ENCODE assay signal across 9 cellular contexts in genomic region chr15:47717036-47717611, GRCh38. TPM values are rescaled to one million over a fixed set of nuclear protein-coding genes. Genes with fewer than 3 reads are reported as not detected.
DNase-seq lines count a peak whose midpoint lies in the region; ATAC-seq, FAIRE-seq and TF ChIP-seq lines count a peak whose summit lies in the region.
"Had no signal": no experiment of that assay in that cellular context is flagged by ENCODE, and none has a peak within 500 bp of the region (broad histone marks: within the 10 kb centered on the region; RNA-seq: fewer than 3 reads in every experiment).

TSS of gene SEMA6D (plus strand) at chr15:47717505. CDS start at chr15:47759799, 42,294 bp downstream.

- H4K20me1 ChIP-seq in GM23338 (replicated peaks; ENCODE audit: insufficient read depth) (0 out of 2 replicates have a peak, but pooled peaks cover 4% of the 10 kb centered on the region), keratinocyte (ENCODE audit: control insufficient read depth, extremely low read depth, insufficient read depth, low read length) (no peaks in the 10 kb centered on the region)

- no peaks in the 10 kb centered on the region for H3K9me2 ChIP-seq in GM23338 (ENCODE audit: insufficient read depth)

- H3K27me3 Mint-ChIP-seq in GM23338 (ENCODE audit: insufficient read depth, low read depth, poor library complexity), result peaks cover 36% of the 10 kb centered on the region

- no peaks in the 10 kb centered on the region for H3K9me3 Mint-ChIP-seq in GM23338
- H3K9me3 Mint-ChIP-seq in activated naive CD4-positive, alpha-beta T cell treated with anti-CD3 and anti-CD28 coated beads, Interleukin-2, amount 50 U/mL, for 72 hours, result no peaks in the 10 kb centered on the region

- H3K27me3 ChIP-seq in GM23338 (ENCODE audit: insufficient read depth), result peaks cover 56% of the 10 kb centered on the region
- peaks cover 3% of the 10 kb centered on the region for H3K27me3 ChIP-seq in keratinocyte (ENCODE audit: control insufficient read depth, extremely low read depth, insufficient read depth, low read length)
- no peaks in the 10 kb centered on the region for H3K27me3 ChIP-seq in skeletal muscle tissue (ENCODE audit: control insufficient read depth in 3 of 3, insufficient read depth in 3 of 3, low read length in 3 of 3)

- dilution Hi-C loops in keratinocyte (cut with MboI; ENCODE audit: extremely low pct_ligation_motif_present, low sequenced_read_pairs), result no loop called here

- H3K9me1 ChIP-seq in keratinocyte (ENCODE audit: control insufficient read depth, extremely low read depth, insufficient read depth, low read length), result no peaks in the 10 kb centered on the region

- H3F3A ChIP-seq in GM23338 (replicated peaks; ENCODE audit: low read depth), result no peaks in the 10 kb centered on the region

- H3K27ac Mint-ChIP-seq in GM23338, result no peak within 1 kb of the TSS
- no peak within 1 kb of the TSS for H3K27ac Mint-ChIP-seq in activated naive CD4-positive, alpha-beta T cell treated with anti-CD3 and anti-CD28 coated beads, Interleukin-2, amount 50 U/mL, for 72 hours

- H3K4me3 Mint-ChIP-seq in GM23338, result peak within 1 kb of the TSS; percentile 87

- peak; percentile 87 for DNase-seq in GM23338 (ENCODE audit: low spot score)
- peak; percentile 48 to 82 for DNase-seq in NCI-H446 (lab: John Stamatoyannopoulos, UW)
- peak; percentile 77 for DNase-seq in choroid plexus epithelial cell (ENCODE audit: low read depth)
- no peak for DNase-seq in keratinocyte (ENCODE audit: low read depth, low spot score)
- no peak for DNase-seq in stimulated activated CD4-positive, alpha-beta T cell treated with anti-CD3 and anti-CD28 coated beads, Interleukin-4, amount 100 ng/mL, for 4 hours
- DNase-seq in activated T-cell treated with anti-CD3 and anti-CD28 coated beads, Interleukin-2, amount 50 U/mL, for 1 hour, result no peak
- no peak for DNase-seq in activated naive CD4-positive, alpha-beta T cell treated with anti-CD3 and anti-CD28 coated beads, Interleukin-2, amount 50 U/mL, for 72 hours (ENCODE audit: low spot score in 2 of 2)

- peak; percentile 66 for FAIRE-seq in keratinocyte (lab: Jason Lieb, UNC)

- H3K27ac ChIP-seq in GM23338 (ENCODE audit: low read depth) (no peak within 1 kb of the TSS), keratinocyte (ENCODE audit: control insufficient read depth, insufficient read depth, low read length) (no peak within 1 kb of the TSS), skeletal muscle tissue (ENCODE audit: low read depth, low read length) (peak within 1 kb of the TSS; percentile 77)

- H3K4me2 ChIP-seq in GM23338 (peak within 1 kb of the TSS; percentile 94), keratinocyte (ENCODE audit: control insufficient read depth, extremely low read depth, insufficient read depth, low read depth, low read length) (peak within 1 kb of the TSS; percentile 94)

- H3K36me3 Mint-ChIP-seq in GM23338 (ENCODE audit: low read depth), result no peaks in the 10 kb centered on the region
- peaks cover 0 to 17% of the 10 kb centered on the region in 2 donors for H3K36me3 Mint-ChIP-seq in activated naive CD4-positive, alpha-beta T cell treated with anti-CD3 and anti-CD28 coated beads, Interleukin-2, amount 50 U/mL, for 72 hours

- H3K79me2 ChIP-seq in GM23338 (replicated peaks; ENCODE audit: insufficient read depth) (no peaks in the 10 kb centered on the region), keratinocyte (ENCODE audit: control insufficient read depth, insufficient read depth, low read length) (no peaks in the 10 kb centered on the region)

- no peak; a peak in 1 of 4 replicates for TF ChIP-seq CTCF in GM23338 (conservative IDR thresholded peaks at IDR 0.05; ENCODE audit: low read depth in 2 of 2)
- peak; percentile 24 for TF ChIP-seq CTCF in choroid plexus epithelial cell (conservative IDR thresholded peaks at IDR 0.05; ENCODE audit: low read depth, low read length)
- TF ChIP-seq CTCF in keratinocyte (optimal IDR thresholded peaks at IDR 0.05 in 1 of 3, IDR thresholded peaks at IDR 0.05 in 1 of 3, conservative IDR thresholded peaks at IDR 0.05 in 1 of 3; ENCODE audit: extremely low read depth in 1 of 3, insufficient read depth in 2 of 3, low read length in 3 of 3), result peak in 2 of 3 experiments; percentile 5 to 39

- peaks cover 48% of the 10 kb centered on the region for H3K4me1 ChIP-seq in GM23338 (ENCODE audit: insufficient read depth)
- H3K4me1 ChIP-seq in keratinocyte (ENCODE audit: control insufficient read depth, extremely low read depth, insufficient read depth, low read length), result no peaks in the 10 kb centered on the region
- peaks cover 12 to 18% (median 17%) of the 10 kb centered on the region in 3 donors for H3K4me1 ChIP-seq in skeletal muscle tissue (ENCODE audit: control insufficient read depth in 3 of 3, insufficient read depth in 3 of 3, low read length in 3 of 3)

- peak; percentile 76 for ATAC-seq in GM23338
- ATAC-seq in activated naive CD4-positive, alpha-beta T cell treated with anti-CD3 and anti-CD28 coated beads, Interleukin-2, amount 50 U/mL, for 72 hours, result no peak

- H3K9me3 ChIP-seq in keratinocyte (ENCODE audit: control insufficient read depth, low read depth, low read length), result no peaks in the 10 kb centered on the region
- H3K9me3 ChIP-seq in skeletal muscle tissue (ENCODE audit: control insufficient read depth in 3 of 3, low read length in 3 of 3), result no peaks in the 10 kb centered on the region

- peak within 1 kb of the TSS; percentile 57 for H3K9ac ChIP-seq in keratinocyte (ENCODE audit: control insufficient read depth, extremely low read depth, insufficient read depth, low read length)
- peak within 1 kb of the TSS; percentile 84 to 91 (median 90) for H3K9ac ChIP-seq in skeletal muscle tissue (ENCODE audit: low read depth in 1 of 3, low read length in 3 of 3)

- H3K4me1 Mint-ChIP-seq in GM23338, result peaks cover 45% of the 10 kb centered on the region

- H3K4me3 ChIP-seq in GM23338 (peak within 1 kb of the TSS; percentile 80), choroid plexus epithelial cell (ENCODE audit: low read depth, low read length) (peak within 1 kb of the TSS; percentile 66), keratinocyte (ENCODE audit: control insufficient read depth in 2 of 3, extremely low read depth in 1 of 3, insufficient read depth in 2 of 3, low read depth in 1 of 3, low read length in 3 of 3) (peak within 1 kb of the TSS; percentile 47 to 74 (median 66)), skeletal muscle tissue (ENCODE audit: low read length in 3 of 3) (peak within 1 kb of the TSS; percentile 80 to 91 (median 85))

- H2AFZ ChIP-seq in GM23338 (peak within 1 kb of the TSS; percentile 95), keratinocyte (ENCODE audit: control insufficient read depth, low read length) (peak within 1 kb of the TSS; percentile 88)

- H3K36me3 ChIP-seq in GM23338 (ENCODE audit: insufficient read depth) (no peaks in the 10 kb centered on the region), keratinocyte (ENCODE audit: control insufficient read depth in 2 of 2, extremely low read depth in 1 of 2, insufficient read depth in 2 of 2, low read length in 2 of 2) (no peaks in the 10 kb centered on the region), skeletal muscle tissue (ENCODE audit: control insufficient read depth in 3 of 3, insufficient read depth in 3 of 3, low read length in 3 of 3) (no peaks in the 10 kb centered on the region)

TF ChIP-seq in GM23338, 12 proteins besides CTCF, POLR2A, EP300 and RAD21:
- TF ChIP-seq EZH2 (IDR thresholded peaks at IDR 0.05; ENCODE audit: low read depth, unreplicated experiment), result no peak
- no peak for TF ChIP-seq EZH2phosphoT487 (IDR thresholded peaks at IDR 0.05; ENCODE audit: unreplicated experiment)
- TF ChIP-seq JUNB (IDR thresholded peaks at IDR 0.05; ENCODE audit: unreplicated experiment), result no peak

RNA-seq across cellular contexts. Expression of gene SEMA6D, which starts in this region (rescaled TPM):
- 0.97 and 4.0 TPM in 2 replicates for total RNA-seq in GM23338 (2014; rRNA removed; shearing (Covaris generic))
- polyA plus RNA-seq in GM23338 (2016; fragmentation: Nextera tagmentation; extraction: Ambion mirVana) (0.37 and 0.64 TPM in 2 replicates), keratinocyte (0.41 to 0.82 TPM (median 0.67 TPM) in 3 replicates)
- polyA plus RNA-seq in keratinocyte (2011; ENCODE audit: low read depth), result 1.1 TPM
- polyA plus RNA-seq in keratinocyte (2011; cell fraction: cytosol; rRNA removed), result 0.09 and 0.15 TPM in 2 replicates
- 1.2 TPM in 2 replicates for polyA plus RNA-seq in keratinocyte (2011; cell fraction: nucleus; rRNA removed)
- 0.23 and 0.62 TPM in 2 replicates for polyA plus RNA-seq in keratinocyte (2012; ENCODE audit: low replicate concordance)
- polyA minus RNA-seq in keratinocyte, result 0.43 to 3.8 TPM (median 2.7 TPM) in 3 replicates
- not detected for polyA minus RNA-seq in keratinocyte (2011; cell fraction: cytosol; rRNA and poly(A)+ RNA removed)
- 0.42 and 1.3 TPM in 2 replicates for polyA minus RNA-seq in keratinocyte (2011; cell fraction: nucleus; rRNA and poly(A)+ RNA removed)
- 26.6 TPM for total RNA-seq in skeletal muscle tissue
- not detected for total RNA-seq in activated naive CD4-positive, alpha-beta T cell treated with anti-CD3 and anti-CD28 coated beads, Interleukin-2, amount 50 U/mL, for 72 hours
- total RNA-seq: T-helper 2 cell treated with Interferon-gamma antibody and Interleukin-4, amounts not matched to agents 100 ng/mL and 5 ng/mL, for 36 hours had no signal

Comparison
In these comparisons a context has a peak if more than half of its experiments do, and no peak if none do; other contexts are left out.
1. DNase-seq: peak in GM23338 (single experiment), NCI-H446 (2 of 2) and choroid plexus epithelial cell (single experiment); none in keratinocyte (single experiment), stimulated activated CD4-positive, alpha-beta T cell treated with anti-CD3 and anti-CD28 coated beads, Interleukin-4, amount 100 ng/mL, for 4 hours (0 of 2), activated T-cell treated with anti-CD3 and anti-CD28 coated beads, Interleukin-2, amount 50 U/mL, for 1 hour (single experiment) and activated naive CD4-positive, alpha-beta T cell treated with anti-CD3 and anti-CD28 coated beads, Interleukin-2, amount 50 U/mL, for 72 hours (0 of 2).
2. CTCF ChIP-seq: peak in choroid plexus epithelial cell (single experiment) and keratinocyte (2 of 3); none in GM23338 (0 of 2).
3. Peak in every context shown above with its lines, with median percentiles within 50 percentile points of each other: H3K4me3 ChIP-seq.